ENCODE assay signal across 23 cellular contexts in genomic region chr4:1597021-1597931, GRCh38.
"Had no signal": no experiment of that assay in that cellular context is flagged by ENCODE, and none has a peak within 500 bp of the region (broad histone marks: within the 10 kb centered on the region; RNA-seq: fewer than 3 reads in every experiment).

No MANE protein-coding gene starts in this region.

- H3K27me3 Mint-ChIP-seq: activated CD4-positive, alpha-beta T cell treated with anti-CD3 and anti-CD28 coated beads, Interleukin-2, amount 10 ng/mL, durations not matched to agents 7 days and 5 days had no signal

- H3K4me3 ChIP-seq: cardiac muscle cell, dorsolateral prefrontal cortex, neural progenitor cell, ovary, tibial nerve, vagina had no signal

- DNase-seq: activated CD4-positive, alpha-beta T cell treated with anti-CD3 and anti-CD28 coated beads, Interleukin-2, amount 10 ng/mL, durations not matched to agents 7 days and 5 days; activated CD8-positive, alpha-beta memory T cell treated with anti-CD3 and anti-CD28 coated beads for 24 hours; activated gamma-delta T cell treated with Interleukin-2 at 50 U/mL for 16 hours; amniotic stem cell; endodermal cell; foreskin fibroblast; hippocampal formation; islet precursor cell; naive B cell; stimulated activated CD4-positive, alpha-beta T cell treated with anti-CD3 and anti-CD28 coated beads, Interleukin-12 subunit alpha, Interleukin-12 subunit beta, amount 100 ng/mL, for 4 hours; stimulated activated CD4-positive, alpha-beta T cell treated with anti-CD3 and anti-CD28 coated beads, Interleukin-1b, Interleukin-23, amount 100 ng/mL, for 48 hours; stimulated activated naive CD4-positive, alpha-beta T cell treated with Interleukin-2 at 50 U/mL for 16 hours; T1000 had no signal

- H3K9me3 Mint-ChIP-seq: activated CD4-positive, alpha-beta T cell treated with anti-CD3 and anti-CD28 coated beads, Interleukin-2, amount 10 ng/mL, durations not matched to agents 7 days and 5 days; activated naive CD4-positive, alpha-beta T cell treated with anti-CD3 and anti-CD28 coated beads, Interleukin-2, amount 50 U/mL, for 72 hours; endodermal cell; memory B cell; neural progenitor cell had no signal

- H3K9me3 ChIP-seq: ovary, vagina had no signal

- H3K4me1 Mint-ChIP-seq: activated CD4-positive, alpha-beta T cell treated with anti-CD3 and anti-CD28 coated beads, Interleukin-2, amount 10 ng/mL, durations not matched to agents 7 days and 5 days; endodermal cell had no signal

- H3K27me3 ChIP-seq: cardiac muscle cell, neural progenitor cell, ovary, vagina had no signal

- H3K36me3 Mint-ChIP-seq: activated naive CD4-positive, alpha-beta T cell treated with anti-CD3 and anti-CD28 coated beads, Interleukin-2, amount 50 U/mL, for 72 hours; naive B cell; neural progenitor cell had no signal

- H3K27ac Mint-ChIP-seq: activated CD4-positive, alpha-beta T cell treated with anti-CD3 and anti-CD28 coated beads, Interleukin-2, amount 10 ng/mL, durations not matched to agents 7 days and 5 days; activated naive CD4-positive, alpha-beta T cell treated with anti-CD3 and anti-CD28 coated beads, Interleukin-2, amount 50 U/mL, for 72 hours; endodermal cell; memory B cell; neural progenitor cell had no signal

- ATAC-seq: activated naive CD4-positive, alpha-beta T cell treated with anti-CD3 and anti-CD28 coated beads, Interleukin-2, amount 50 U/mL, for 72 hours; left lobe of liver had no signal

- H3K36me3 ChIP-seq: cardiac muscle cell, neural progenitor cell, ovary, tibial nerve, vagina had no signal

- H3K4me1 ChIP-seq: neural progenitor cell, tibial nerve, vagina had no signal

- H3K4me3 Mint-ChIP-seq: activated CD4-positive, alpha-beta T cell treated with anti-CD3 and anti-CD28 coated beads, Interleukin-2, amount 10 ng/mL, durations not matched to agents 7 days and 5 days; endodermal cell; memory B cell; naive B cell; neural progenitor cell had no signal

- H3K27ac ChIP-seq: cardiac muscle cell, dorsolateral prefrontal cortex, epithelial cell of prostate, neural progenitor cell, ovary, tibial nerve, vagina had no signal
